ENCODE assay signal across 8 cellular contexts in the genomic region with DNA sequence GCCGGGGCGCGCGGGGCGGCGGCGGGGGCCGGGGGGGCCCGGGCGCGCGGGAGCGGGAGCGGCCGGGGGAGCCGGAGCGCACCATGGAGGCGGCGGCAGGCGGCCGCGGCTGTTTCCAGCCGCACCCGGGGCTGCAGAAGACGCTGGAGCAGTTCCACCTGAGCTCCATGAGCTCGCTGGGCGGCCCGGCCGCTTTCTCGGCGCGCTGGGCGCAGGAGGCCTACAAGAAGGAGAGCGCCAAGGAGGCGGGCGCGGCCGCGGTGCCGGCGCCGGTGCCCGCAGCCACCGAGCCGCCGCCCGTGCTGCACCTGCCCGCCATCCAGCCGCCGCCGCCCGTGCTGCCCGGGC. TPM values are rescaled to one million over a fixed set of nuclear protein-coding genes. Genes with fewer than 3 reads are reported as not detected.
DNase-seq lines count a peak whose midpoint lies in the region; ATAC-seq and TF ChIP-seq lines count a peak whose summit lies in the region.

No MANE protein-coding gene starts in this region.

- peaks cover 51% of the 10 kb centered on the region for H3K79me2 ChIP-seq in neural progenitor cell (ENCODE audit: low read depth)

- H3K4me2 ChIP-seq in neural progenitor cell: peak overlapping the region; percentile 99

- peaks cover 4% of the 10 kb centered on the region for H3K36me3 Mint-ChIP-seq in neural progenitor cell

- H3K9me3 Mint-ChIP-seq in neural progenitor cell: peaks cover 2% of the 10 kb centered on the region

- ATAC-seq in GM19395 (IDR thresholded peaks at IDR 0.05; ENCODE audit: unreplicated experiment): peak; percentile 5
- no peak for ATAC-seq in HG03159 (IDR thresholded peaks at IDR 0.05; ENCODE audit: unreplicated experiment)
- no peak for ATAC-seq in HG03025 (IDR thresholded peaks at IDR 0.05; ENCODE audit: low FRiP score, unreplicated experiment)
- ATAC-seq in HG02571 (IDR thresholded peaks at IDR 0.05; ENCODE audit: unreplicated experiment): no peak

- H3K27me3 Mint-ChIP-seq in neural progenitor cell (ENCODE audit: insufficient read depth, low read depth): peaks cover 2% of the 10 kb centered on the region

- peaks cover 13% of the 10 kb centered on the region for H3K27me3 ChIP-seq in neural progenitor cell

- H3K9me3 ChIP-seq in neural progenitor cell (ENCODE audit: low read depth): no peaks in the 10 kb centered on the region

- peak overlapping the region; percentile 69 for H3K4me3 ChIP-seq in epithelial cell of esophagus (ENCODE audit: low read length)
- peak overlapping the region; percentile 98 for H3K4me3 ChIP-seq in neural progenitor cell

- peak; percentile 67 for DNase-seq in RPMI8226
- no peak for DNase-seq in epithelial cell of esophagus (ENCODE audit: low read depth)
- no peak for DNase-seq in neural progenitor cell (ENCODE audit: low spot score)
- DNase-seq in NCI-H2107 treated with DMSO at 0.1 percent for 48 hours (lab: John Stamatoyannopoulos, UW; ENCODE audit: unreplicated experiment): no peak

- H3F3A ChIP-seq in neural progenitor cell (ENCODE audit: low read depth): peaks cover 17% of the 10 kb centered on the region

- peaks cover 51% of the 10 kb centered on the region for H4K20me1 ChIP-seq in neural progenitor cell (ENCODE audit: low read depth)

- H3K9ac ChIP-seq in neural progenitor cell: peak overlapping the region; percentile 35

- H3K4me1 Mint-ChIP-seq in neural progenitor cell: peaks cover 34% of the 10 kb centered on the region

- H3K4me1 ChIP-seq in neural progenitor cell: peaks cover 40% of the 10 kb centered on the region

- no peak overlapping the region for H3K27ac ChIP-seq in neural progenitor cell

- H3K36me3 ChIP-seq in neural progenitor cell: no peaks in the 10 kb centered on the region

- H3K27ac Mint-ChIP-seq in neural progenitor cell: peak overlapping the region; percentile 98

- no peak for TF ChIP-seq CTCF in epithelial cell of esophagus (IDR thresholded peaks at IDR 0.05; ENCODE audit: insufficient read depth, low read depth, low read length, missing control alignments)
- no peak for TF ChIP-seq CTCF in neural progenitor cell (IDR thresholded peaks at IDR 0.05)

- H3K4me3 Mint-ChIP-seq in neural progenitor cell: peak overlapping the region; percentile 98

- no peak overlapping the region for H2AFZ ChIP-seq in neural progenitor cell (replicated peaks)

RNA-seq across cellular contexts. Expression of a gene that starts 0.5 kb away (rescaled TPM):
- 7.4 and 15.7 TPM in 2 replicates for total RNA-seq in neural progenitor cell (ENCODE audit: low replicate concordance)

RNA-seq across cellular contexts. Expression of a gene that starts 34.1 kb away (rescaled TPM):
- 11.3 and 68.2 TPM in 2 replicates for total RNA-seq in neural progenitor cell (ENCODE audit: low replicate concordance)
